14 cellular contexts compared by ENCODE assay signal in the genomic region with DNA sequence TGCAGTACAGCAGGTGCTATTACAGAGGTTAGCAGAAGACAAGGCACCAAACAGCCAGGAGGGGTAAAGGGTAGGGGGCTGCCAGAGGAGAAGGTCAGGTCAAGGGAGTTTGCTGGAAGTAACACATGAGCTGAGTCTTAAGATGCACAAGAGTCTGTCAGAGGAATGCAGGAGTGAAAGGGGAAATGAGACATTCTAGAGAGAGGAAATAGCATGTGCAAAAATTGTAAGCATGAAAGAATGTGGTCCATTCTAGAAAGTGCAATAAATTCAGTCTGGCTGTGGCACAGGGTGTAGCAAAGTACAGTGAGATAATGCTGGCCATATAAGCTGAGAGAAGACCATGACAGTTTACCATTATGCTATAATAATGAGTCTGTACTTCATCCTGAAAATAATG. TPM values are rescaled to one million over a fixed set of nuclear protein-coding genes. Genes with fewer than 3 reads are reported as not detected.
DNase-seq lines count a peak whose midpoint lies in the region; ATAC-seq, FAIRE-seq and TF ChIP-seq lines count a peak whose summit lies in the region.
"Had no signal": no experiment of that assay in that cellular context is flagged by ENCODE, and none has a peak within 500 bp of the region (broad histone marks: within the 10 kb centered on the region; RNA-seq: fewer than 3 reads in every experiment).

No MANE protein-coding gene starts in this region.

- no peak overlapping the region for H2AFZ ChIP-seq in endothelial cell of umbilical vein (ENCODE audit: low read depth, low read length)
- H2AFZ ChIP-seq: GM23338 had no signal

- peaks cover 0 to 2% of the 10 kb centered on the region in 2 experiments for H3K36me3 ChIP-seq in endothelial cell of umbilical vein (ENCODE audit: control insufficient read depth in 2 of 2, extremely low read depth in 1 of 2, insufficient read depth in 2 of 2, low read length in 2 of 2)

- intact Hi-C loops in endothelial cell of umbilical vein (cut with micrococcal nuclease) = no loop called here

- H3K4me3 ChIP-seq in endothelial cell of umbilical vein (replicated peaks in 1 of 3; ENCODE audit: insufficient read depth in 1 of 3, low read depth in 1 of 3, low read length in 3 of 3) = no peak overlapping the region
- H3K4me3 ChIP-seq: GM23338, upper lobe of left lung had no signal

- H4K20me1 ChIP-seq in endothelial cell of umbilical vein (replicated peaks; ENCODE audit: control insufficient read depth, extremely low read depth, insufficient read depth, low read length) = no peaks in the 10 kb centered on the region

- H3K27ac ChIP-seq in endothelial cell of umbilical vein (ENCODE audit: insufficient read depth, low read depth, low read length) = peak overlapping the region; percentile 65
- H3K27ac ChIP-seq: upper lobe of left lung had no signal

- no TSS peak for BruUV-seq in endothelial cell of umbilical vein (replicated peaks; lab: Mats Ljungman, UMichigan)

- H3K79me2 ChIP-seq in endothelial cell of umbilical vein (ENCODE audit: control insufficient read depth, insufficient read depth, low read length) = no peaks in the 10 kb centered on the region

- H3K27me3 ChIP-seq in endothelial cell of umbilical vein (ENCODE audit: control insufficient read depth in 2 of 2, insufficient read depth in 2 of 2, low read length in 2 of 2) = no peaks in the 10 kb centered on the region
- H3K27me3 ChIP-seq: upper lobe of left lung had no signal

- DNase-seq in A172 (ENCODE audit: low spot score) (peak; percentile 45), M059J (ENCODE audit: low read depth) (peak; percentile 27), endothelial cell of umbilical vein (ENCODE audit: low read depth, low spot score) (peak; percentile 78), nucleus accumbens (lab: John Stamatoyannopoulos, UW) (no peak)
- DNase-seq: activated naive CD8-positive, alpha-beta T cell treated with anti-CD3 and anti-CD28 coated beads, Interleukin-2, amount 50 U/mL, for 24 hours; C1 segment of cervical spinal cord; kidney; NCI-H1694 treated with DMSO at 0.1 percent for 48 hours; upper lobe of left lung had no signal

- CTCF ChIA-PET in endothelial cell of umbilical vein (lab: Charles Lee) = interaction anchor here (1.0 to 1.2 kb wide), 3 partner anchors 10 to 41 kb away, joined by 3 to 4 read pairs (median 3); no protein-coding TSS in a partner anchor

- peak; percentile 84 for FAIRE-seq in endothelial cell of umbilical vein (lab: Jason Lieb, UNC)
- FAIRE-seq: kidney had no signal

- no peak overlapping the region for H3K9ac ChIP-seq in endothelial cell of umbilical vein (replicated peaks; ENCODE audit: extremely low read depth, insufficient read depth, low read length)

- H3K9me3 ChIP-seq in endothelial cell of umbilical vein (replicated peaks; ENCODE audit: control insufficient read depth, insufficient read depth, low read length) = no peaks in the 10 kb centered on the region
- H3K9me3 ChIP-seq: upper lobe of left lung had no signal

- peak overlapping the region; percentile 72 for H3K4me2 ChIP-seq in endothelial cell of umbilical vein (ENCODE audit: insufficient read depth, low read length)
- H3K4me2 ChIP-seq: GM23338 had no signal

- dilution Hi-C loops in endothelial cell of umbilical vein (cut with MboI; ENCODE audit: extremely low pct_ligation_motif_present, low sequenced_read_pairs) = no loop called here

- TF ChIP-seq POLR2A in GM18505 (IDR thresholded peaks at IDR 0.05; ENCODE audit: borderline replicate concordance, extremely low read depth, insufficient read depth, insufficient read length) (no peak), endothelial cell of umbilical vein (IDR thresholded peaks at IDR 0.05; ENCODE audit: low read depth, low read length) (no peak)

- no peak for TF ChIP-seq CTCF in endothelial cell of umbilical vein (IDR thresholded peaks at IDR 0.05; ENCODE audit: extremely low read depth in 1 of 2, insufficient read depth in 1 of 2, low read depth in 1 of 2, low read length in 2 of 2)

- H3K4me1 ChIP-seq in endothelial cell of umbilical vein (ENCODE audit: control insufficient read depth, extremely low read depth, insufficient read depth, low read length) = peaks cover 18% of the 10 kb centered on the region

- ATAC-seq in GM18505 (IDR thresholded peaks at IDR 0.05; ENCODE audit: unreplicated experiment) (peak; percentile 55), GM21786 (IDR thresholded peaks at IDR 0.05; ENCODE audit: unreplicated experiment) (no peak), GM18520 (IDR thresholded peaks at IDR 0.05; ENCODE audit: unreplicated experiment) (no peak), HG03196 (IDR thresholded peaks at IDR 0.05; ENCODE audit: unreplicated experiment) (no peak)
- ATAC-seq: activated naive CD8-positive, alpha-beta T cell treated with anti-CD3 and anti-CD28 coated beads, Interleukin-2, amount 50 U/mL, for 24 hours; GM23338 had no signal

- H3K9me1 ChIP-seq in endothelial cell of umbilical vein (replicated peaks; ENCODE audit: control insufficient read depth, extremely low read depth, insufficient read depth, low read length) = no peaks in the 10 kb centered on the region

- POLR2A ChIA-PET in endothelial cell of umbilical vein (lab: Charles Lee) = no interaction called here

TF ChIP-seq in endothelial cell of umbilical vein, 7 proteins besides CTCF, POLR2A, EP300 and RAD21:
- TF ChIP-seq FOS (IDR thresholded peaks at IDR 0.05; ENCODE audit: borderline replicate concordance, insufficient read depth, low read length) (peak; percentile 57), JUN (IDR thresholded peaks at IDR 0.05; ENCODE audit: borderline replicate concordance, insufficient read depth, insufficient read length, low read depth) (peak; percentile 80), MYC (IDR thresholded peaks at IDR 0.05; ENCODE audit: low read depth, low read length) (no peak), POLR2AphosphoS5 (IDR thresholded peaks at IDR 0.05; ENCODE audit: insufficient read depth, low read depth, low read length) (no peak), EZH2 (IDR thresholded peaks at IDR 0.05; ENCODE audit: borderline replicate concordance, low read depth, low read length, severe bottlenecking) (no peak)
- TF ChIP-seq, protein P1, sequence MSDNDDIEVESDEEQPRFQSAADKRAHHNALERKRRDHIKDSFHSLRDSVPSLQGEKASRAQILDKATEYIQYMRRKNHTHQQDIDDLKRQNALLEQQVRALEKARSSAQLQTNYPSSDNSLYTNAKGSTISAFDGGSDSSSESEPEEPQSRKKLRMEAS (IDR thresholded peaks at IDR 0.05; ENCODE audit: insufficient read depth, insufficient read length) = no peak

RNA-seq across cellular contexts. Expression of a gene that starts 6.6 kb away (rescaled TPM):
- 19.3 and 24.3 TPM in 2 replicates for total RNA-seq in A172 (2014; rRNA removed; shearing (Covaris generic))
- 15.6 and 17.3 TPM in 2 replicates for total RNA-seq in M059J (2014; rRNA removed; shearing (Covaris generic))
- total RNA-seq in endothelial cell of umbilical vein = 14.7 and 19.9 TPM in 2 replicates
- 12.4 and 13.1 TPM in 2 replicates for polyA plus RNA-seq in endothelial cell of umbilical vein
- polyA plus RNA-seq in endothelial cell of umbilical vein (2011; cell fraction: cytosol; rRNA removed) = 8.8 and 9.1 TPM in 2 replicates
- 33.4 TPM in 2 replicates for polyA plus RNA-seq in endothelial cell of umbilical vein (2011; cell fraction: nucleus; rRNA removed)
- 9.8 TPM in 2 replicates for polyA plus RNA-seq in endothelial cell of umbilical vein (2012)
- 10.0 and 12.1 TPM in 2 replicates for polyA minus RNA-seq in endothelial cell of umbilical vein
- polyA minus RNA-seq in endothelial cell of umbilical vein (2011; cell fraction: cytosol; rRNA and poly(A)+ RNA removed) = 10.8 TPM
- 9.7 and 17.4 TPM in 2 replicates for polyA minus RNA-seq in endothelial cell of umbilical vein (2011; cell fraction: nucleus; rRNA and poly(A)+ RNA removed)

Comparison
In these comparisons a context has a peak if more than half of its experiments do, and no peak if none do; other contexts are left out.
1. DNase-seq: peak in A172 (single experiment), M059J (single experiment) and endothelial cell of umbilical vein (single experiment); none in nucleus accumbens (0 of 56).